ENCODE assay signal across 8 cellular contexts in genomic region chr16:370443-370842, GRCh38. TPM values are rescaled to one million over a fixed set of nuclear protein-coding genes. Genes with fewer than 3 reads are reported as not detected.
DNase-seq lines count a peak whose midpoint lies in the region; ATAC-seq and TF ChIP-seq lines count a peak whose summit lies in the region.

Gene MRPL28 (minus strand): TSS chr16:370538. CDS start chr16:370218, 320 bp downstream.

- H3K4me1 ChIP-seq in upper lobe of right lung: peaks cover 16% of the 10 kb centered on the region

- peaks cover 56% of the 10 kb centered on the region for H3K36me3 ChIP-seq in upper lobe of right lung

- TF ChIP-seq CTCF in GM12875 (IDR thresholded peaks at IDR 0.05; ENCODE audit: borderline replicate concordance, insufficient read depth, low read depth, low read length): no peak
- TF ChIP-seq CTCF in progenitor cell of endocrine pancreas (IDR thresholded peaks at IDR 0.05; ENCODE audit: unreplicated experiment): no peak
- no peak for TF ChIP-seq CTCF in upper lobe of right lung (IDR thresholded peaks at IDR 0.05)

- H3K9me3 ChIP-seq in T-helper 17 cell (ENCODE audit: control insufficient read depth, low read length, poor library complexity, severe bottlenecking): no peaks in the 10 kb centered on the region
- no peaks in the 10 kb centered on the region for H3K9me3 ChIP-seq in upper lobe of right lung

- H3K4me1 Mint-ChIP-seq in T-helper 17 cell (peaks cover 11% of the 10 kb centered on the region), progenitor cell of endocrine pancreas (ENCODE audit: low read depth) (peaks cover 3% of the 10 kb centered on the region)

- peak within 1 kb of the TSS; percentile 53 for H3K27ac ChIP-seq in upper lobe of right lung

- peak within 1 kb of the TSS; percentile 45 for H3K4me3 ChIP-seq in GM12875 (ENCODE audit: low read depth, low read length)
- peak within 1 kb of the TSS; percentile 35 for H3K4me3 ChIP-seq in upper lobe of right lung

- peaks cover 5% of the 10 kb centered on the region for H3K36me3 Mint-ChIP-seq in T-helper 17 cell (ENCODE audit: low read depth)
- peaks cover 5% of the 10 kb centered on the region for H3K36me3 Mint-ChIP-seq in progenitor cell of endocrine pancreas (ENCODE audit: insufficient read depth)

- intact Hi-C loops in left cardiac atrium (cut with DNase I): no loop called here
- intact Hi-C loops in upper lobe of right lung (cut with DNase I): no loop called here

- peak within 1 kb of the TSS; percentile 98 for H3K4me3 Mint-ChIP-seq in T-helper 17 cell
- H3K4me3 Mint-ChIP-seq in progenitor cell of endocrine pancreas (ENCODE audit: low read depth): peak within 1 kb of the TSS; percentile 76

- DNase-seq in NCI-H187 (lab: John Stamatoyannopoulos, UW): peak; percentile 95 to 96
- DNase-seq in T-helper 17 cell: peak; percentile 79 to 88 (median 84)
- DNase-seq in amniotic stem cell (lab: John Stamatoyannopoulos, UW): peak; percentile 83
- DNase-seq in left cardiac atrium: peak; percentile 96
- DNase-seq in progenitor cell of endocrine pancreas (ENCODE audit: low spot score, unreplicated experiment): peak; percentile 81
- DNase-seq in upper lobe of right lung: peak; percentile 95

- H3K27me3 Mint-ChIP-seq in T-helper 17 cell (no peaks in the 10 kb centered on the region), progenitor cell of endocrine pancreas (no peaks in the 10 kb centered on the region)

- no peaks in the 10 kb centered on the region for H3K9me3 Mint-ChIP-seq in progenitor cell of endocrine pancreas (ENCODE audit: low read depth)

- no peaks in the 10 kb centered on the region for H3K27me3 ChIP-seq in upper lobe of right lung

- H3K27ac Mint-ChIP-seq in T-helper 17 cell (peak within 1 kb of the TSS; percentile 83), progenitor cell of endocrine pancreas (peak within 1 kb of the TSS; percentile 93)

- peak; percentile 79 for ATAC-seq in HG02870 (IDR thresholded peaks at IDR 0.05; ENCODE audit: unreplicated experiment)
- peak; percentile 100 for ATAC-seq in T-helper 17 cell
- peak; percentile 94 to 98 for ATAC-seq in left cardiac atrium
- ATAC-seq in upper lobe of right lung: peak; percentile 95

RNA-seq across cellular contexts. Expression of gene MRPL28, which starts in this region (rescaled TPM):
- total RNA-seq in T-helper 17 cell: 10 to 100 TPM; 25.2 to 25.9 TPM
- 10 to 100 TPM; 63.2 to 63.4 TPM for total RNA-seq in left cardiac atrium
- total RNA-seq in progenitor cell of endocrine pancreas: 82.7 and 85.3 TPM in 2 replicates
- 39.0 TPM for total RNA-seq in upper lobe of right lung

Comparison
In these comparisons a context has a peak if more than half of its experiments do, and no peak if none do; other contexts are left out.
1. Peak in every context shown above with its lines: DNase-seq, ATAC-seq, H3K4me3 ChIP-seq and H3K27ac ChIP-seq.